In the genomic region with DNA sequence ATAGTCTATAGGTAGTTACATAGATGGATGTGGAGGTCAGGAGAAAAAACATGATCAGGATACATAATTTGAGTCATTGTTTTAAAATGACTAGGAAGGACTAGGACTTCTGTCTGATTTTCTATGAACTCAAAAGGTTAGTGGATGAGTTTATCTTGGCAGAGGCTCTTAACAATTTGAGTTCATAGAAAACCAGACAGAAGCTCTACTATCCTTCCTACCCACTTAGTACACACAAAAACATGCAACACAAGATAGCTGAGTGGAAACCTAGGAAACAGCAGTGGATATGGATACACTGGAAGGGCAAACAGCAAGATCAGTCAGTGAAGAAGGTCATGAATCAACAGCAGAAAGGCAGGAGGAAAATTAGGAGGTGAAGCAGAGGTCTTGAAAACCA, we compare ENCODE assay signal across 1 cellular context.
TF ChIP-seq lines count a peak whose summit lies in the region.

No MANE protein-coding gene starts in this region.

TF ChIP-seq in SK-N-SH treated with all-trans-retinoic acid at 6 μM for 48 hours, 23 proteins besides CTCF, POLR2A, EP300 and RAD21 (continued from another document):
- TF ChIP-seq, protein P1, sequence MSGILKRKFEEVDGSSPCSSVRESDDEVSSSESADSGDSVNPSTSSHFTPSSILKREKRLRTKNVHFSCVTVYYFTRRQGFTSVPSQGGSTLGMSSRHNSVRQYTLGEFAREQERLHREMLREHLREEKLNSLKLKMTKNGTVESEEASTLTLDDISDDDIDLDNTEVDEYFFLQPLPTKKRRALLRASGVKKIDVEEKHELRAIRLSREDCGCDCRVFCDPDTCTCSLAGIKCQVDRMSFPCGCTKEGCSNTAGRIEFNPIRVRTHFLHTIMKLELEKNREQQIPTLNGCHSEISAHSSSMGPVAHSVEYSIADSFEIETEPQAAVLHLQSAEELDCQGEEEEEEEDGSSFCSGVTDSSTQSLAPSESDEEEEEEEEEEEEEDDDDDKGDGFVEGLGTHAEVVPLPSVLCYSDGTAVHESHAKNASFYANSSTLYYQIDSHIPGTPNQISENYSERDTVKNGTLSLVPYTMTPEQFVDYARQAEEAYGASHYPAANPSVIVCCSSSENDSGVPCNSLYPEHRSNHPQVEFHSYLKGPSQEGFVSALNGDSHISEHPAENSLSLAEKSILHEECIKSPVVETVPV (CRISPR knock-in tag; IDR thresholded peaks at IDR 0.05) = no peak
- TF ChIP-seq, protein P2, sequence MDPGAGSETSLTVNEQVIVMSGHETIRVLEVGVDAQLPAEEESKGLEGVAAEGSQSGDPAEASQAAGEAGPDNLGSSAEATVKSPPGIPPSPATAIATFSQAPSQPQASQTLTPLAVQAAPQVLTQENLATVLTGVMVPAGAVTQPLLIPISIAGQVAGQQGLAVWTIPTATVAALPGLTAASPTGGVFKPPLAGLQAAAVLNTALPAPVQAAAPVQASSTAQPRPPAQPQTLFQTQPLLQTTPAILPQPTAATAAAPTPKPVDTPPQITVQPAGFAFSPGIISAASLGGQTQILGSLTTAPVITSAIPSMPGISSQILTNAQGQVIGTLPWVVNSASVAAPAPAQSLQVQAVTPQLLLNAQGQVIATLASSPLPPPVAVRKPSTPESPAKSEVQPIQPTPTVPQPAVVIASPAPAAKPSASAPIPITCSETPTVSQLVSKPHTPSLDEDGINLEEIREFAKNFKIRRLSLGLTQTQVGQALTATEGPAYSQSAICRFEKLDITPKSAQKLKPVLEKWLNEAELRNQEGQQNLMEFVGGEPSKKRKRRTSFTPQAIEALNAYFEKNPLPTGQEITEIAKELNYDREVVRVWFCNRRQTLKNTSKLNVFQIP (CRISPR knock-in tag; IDR thresholded peaks at IDR 0.05; ENCODE audit: borderline replicate concordance, low read depth) = no peak
- TF ChIP-seq, protein P3, sequence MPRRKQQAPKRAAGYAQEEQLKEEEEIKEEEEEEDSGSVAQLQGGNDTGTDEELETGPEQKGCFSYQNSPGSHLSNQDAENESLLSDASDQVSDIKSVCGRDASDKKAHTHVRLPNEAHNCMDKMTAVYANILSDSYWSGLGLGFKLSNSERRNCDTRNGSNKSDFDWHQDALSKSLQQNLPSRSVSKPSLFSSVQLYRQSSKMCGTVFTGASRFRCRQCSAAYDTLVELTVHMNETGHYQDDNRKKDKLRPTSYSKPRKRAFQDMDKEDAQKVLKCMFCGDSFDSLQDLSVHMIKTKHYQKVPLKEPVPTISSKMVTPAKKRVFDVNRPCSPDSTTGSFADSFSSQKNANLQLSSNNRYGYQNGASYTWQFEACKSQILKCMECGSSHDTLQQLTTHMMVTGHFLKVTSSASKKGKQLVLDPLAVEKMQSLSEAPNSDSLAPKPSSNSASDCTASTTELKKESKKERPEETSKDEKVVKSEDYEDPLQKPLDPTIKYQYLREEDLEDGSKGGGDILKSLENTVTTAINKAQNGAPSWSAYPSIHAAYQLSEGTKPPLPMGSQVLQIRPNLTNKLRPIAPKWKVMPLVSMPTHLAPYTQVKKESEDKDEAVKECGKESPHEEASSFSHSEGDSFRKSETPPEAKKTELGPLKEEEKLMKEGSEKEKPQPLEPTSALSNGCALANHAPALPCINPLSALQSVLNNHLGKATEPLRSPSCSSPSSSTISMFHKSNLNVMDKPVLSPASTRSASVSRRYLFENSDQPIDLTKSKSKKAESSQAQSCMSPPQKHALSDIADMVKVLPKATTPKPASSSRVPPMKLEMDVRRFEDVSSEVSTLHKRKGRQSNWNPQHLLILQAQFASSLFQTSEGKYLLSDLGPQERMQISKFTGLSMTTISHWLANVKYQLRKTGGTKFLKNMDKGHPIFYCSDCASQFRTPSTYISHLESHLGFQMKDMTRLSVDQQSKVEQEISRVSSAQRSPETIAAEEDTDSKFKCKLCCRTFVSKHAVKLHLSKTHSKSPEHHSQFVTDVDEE (CRISPR knock-in tag; IDR thresholded peaks at IDR 0.05) = no peak
TF ChIP-seq in SK-N-SH treated with all-trans-retinoic acid at 6 μM for 48 hours: peak in this region for 0.
